ENCODE assay signal across 9 cellular contexts in the genomic region with DNA sequence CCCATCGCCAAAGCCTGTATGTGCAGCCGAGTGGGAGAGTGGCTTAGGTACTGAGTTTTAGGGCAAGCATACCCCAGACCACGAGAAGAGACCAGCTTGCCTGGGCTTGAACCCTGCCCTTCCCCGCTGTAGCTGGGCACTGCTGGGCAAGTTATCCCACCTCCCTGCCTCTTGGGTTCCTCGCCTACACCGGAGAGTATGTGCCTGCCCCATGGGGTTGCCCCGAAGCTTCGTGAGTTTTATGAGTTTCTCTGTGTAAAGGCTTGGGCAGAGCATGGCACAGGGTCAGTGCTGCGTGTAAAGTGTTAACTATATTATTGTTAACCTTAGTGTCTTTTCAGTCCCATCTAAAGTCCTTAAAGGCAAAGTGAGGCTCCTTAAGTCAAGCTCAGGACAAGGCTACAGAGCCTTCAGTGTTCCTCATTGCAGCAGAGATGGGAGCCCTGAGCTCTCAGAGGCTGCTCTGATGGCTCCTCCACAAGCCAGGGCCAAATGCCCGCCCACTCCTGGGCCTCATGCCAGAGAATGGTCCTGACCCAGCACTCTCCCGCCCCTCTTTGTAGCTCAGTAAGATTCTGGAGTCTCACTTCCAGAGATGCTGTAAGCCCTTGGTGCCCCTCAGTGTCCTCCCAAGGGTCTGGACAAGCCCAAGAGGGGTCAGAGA. TPM values are rescaled to one million over a fixed set of nuclear protein-coding genes. Genes with fewer than 3 reads are reported as not detected.
A peak's percentile ranks its signal among the peaks of the same experiment; 100 is the strongest.
DNase-seq lines count a peak whose midpoint lies in the region; ATAC-seq and TF ChIP-seq lines count a peak whose summit lies in the region.
"Had no signal": no experiment of that assay in that cellular context is flagged by ENCODE, and none has a peak within 500 bp of the region (broad histone marks: within the 10 kb centered on the region; RNA-seq: fewer than 3 reads in every experiment).

No MANE protein-coding gene starts in this region.

- intact Hi-C loops in lower lobe of right lung (cut with DNase I) (no loop called here), thyroid gland (cut with DNase I) (loop anchor here (2.0 kb wide), 1 partner anchor 61 kb away; no protein-coding TSS in a partner anchor)

- peaks cover 41% of the 10 kb centered on the region for H3K27me3 ChIP-seq in lower lobe of right lung (ENCODE audit: low read depth)
- no peaks in the 10 kb centered on the region for H3K27me3 ChIP-seq in thyroid gland

- H3K9me3 ChIP-seq in lower lobe of right lung (no peaks in the 10 kb centered on the region), thyroid gland (no peaks in the 10 kb centered on the region)

- DNase-seq in NCI-H2196 (lab: John Stamatoyannopoulos, UW; ENCODE audit: unreplicated experiment) = peak; percentile 32
- DNase-seq in NCI-H2196 treated with DMSO at 0.1 percent for 48 hours (lab: John Stamatoyannopoulos, UW; ENCODE audit: unreplicated experiment) = no peak
- no peak for DNase-seq in lower lobe of right lung
- peak; percentile 75 to 77 for DNase-seq in thyroid gland
- no peak for DNase-seq in stimulated activated naive B cell treated with anti-CD40 and anti-IgM and Interleukin-4, amounts not matched to agents 10 μg/mL and 1 μg/mL and 100 μg/mL, for 72 hours
- DNase-seq in activated CD4-positive, alpha-beta T cell treated with anti-CD3 and anti-CD28 coated beads, Interleukin-2, amount 50 U/mL, for 48 hours = no peak

- H3K4me1 ChIP-seq in lower lobe of right lung (peaks cover 10% of the 10 kb centered on the region), thyroid gland (peaks cover 5 to 8% of the 10 kb centered on the region in 2 donors)

- peaks cover 3 to 5% of the 10 kb centered on the region in 2 donors for H3K4me1 Mint-ChIP-seq in stimulated activated naive B cell treated with anti-CD40 and anti-IgM and Interleukin-4, amounts not matched to agents 10 μg/mL and 1 μg/mL and 100 μg/mL, for 72 hours

- H3K4me3 ChIP-seq in lower lobe of right lung = peak overlapping the region; percentile 48
- no peak overlapping the region for H3K4me3 ChIP-seq in thyroid gland (replicated peaks in 1 of 3)

- no peak overlapping the region for H3K27ac Mint-ChIP-seq in stimulated activated naive B cell treated with anti-CD40 and anti-IgM and Interleukin-4, amounts not matched to agents 10 μg/mL and 1 μg/mL and 100 μg/mL, for 72 hours

- H3K36me3 Mint-ChIP-seq in stimulated activated naive B cell treated with anti-CD40 and anti-IgM and Interleukin-4, amounts not matched to agents 10 μg/mL and 1 μg/mL and 100 μg/mL, for 72 hours = no peaks in the 10 kb centered on the region

- TF ChIP-seq CTCF in lower lobe of right lung (IDR thresholded peaks at IDR 0.05) (no peak), thyroid gland (IDR thresholded peaks at IDR 0.05) (no peak)

- H3K27ac ChIP-seq in cingulate gyrus (ENCODE audit: low read depth, low read length) (peak overlapping the region; percentile 87), lower lobe of right lung (no peak overlapping the region), thyroid gland (no peak overlapping the region)

- ATAC-seq in lower lobe of right lung = peak in 1 of 2 donors; percentile 2
- no peak for ATAC-seq in stimulated activated naive B cell treated with anti-CD40 and anti-IgM and Interleukin-4, amounts not matched to agents 10 μg/mL and 1 μg/mL and 100 μg/mL, for 72 hours (replicated peaks)
- no peak for ATAC-seq in GM21723 (IDR thresholded peaks at IDR 0.05; ENCODE audit: unreplicated experiment)

- 34 to 41% methylated on average over 5 to 11 of the region's 11 CpGs for WGBS in thyroid gland, 2 donors

- no peaks in the 10 kb centered on the region for H3K9me3 Mint-ChIP-seq in stimulated activated naive B cell treated with anti-CD40 and anti-IgM and Interleukin-4, amounts not matched to agents 10 μg/mL and 1 μg/mL and 100 μg/mL, for 72 hours

- no peak overlapping the region for H3K4me3 Mint-ChIP-seq in stimulated activated naive B cell treated with anti-CD40 and anti-IgM and Interleukin-4, amounts not matched to agents 10 μg/mL and 1 μg/mL and 100 μg/mL, for 72 hours

- H3K27me3 Mint-ChIP-seq in stimulated activated naive B cell treated with anti-CD40 and anti-IgM and Interleukin-4, amounts not matched to agents 10 μg/mL and 1 μg/mL and 100 μg/mL, for 72 hours = peaks cover 53 to 62% of the 10 kb centered on the region in 2 donors

- H3K36me3 ChIP-seq in lower lobe of right lung (no peaks in the 10 kb centered on the region), thyroid gland (no peaks in the 10 kb centered on the region)

- TF ChIP-seq POLR2A in thyroid gland (IDR thresholded peaks at IDR 0.05) = no peak

RNA-seq across cellular contexts. Expression of a gene that starts 37.0 kb away (rescaled TPM):
- total RNA-seq in lower lobe of right lung (not detected), thyroid gland (not detected)
- total RNA-seq: mononuclear cell had no signal

RNA-seq across cellular contexts. Expression of a gene that starts 50.2 kb away (rescaled TPM):
- total RNA-seq in lower lobe of right lung = 0.77 TPM
- total RNA-seq in thyroid gland = 1 to 10 TPM; 2.9 to 6.8 (median 3.5) TPM

Comparison
In these comparisons a context has a peak if more than half of its experiments do, and no peak if none do; other contexts are left out.
1. DNase-seq: peak in NCI-H2196 (single experiment) and thyroid gland (2 of 2); none in NCI-H2196 treated with DMSO at 0.1 percent for 48 hours (single experiment), lower lobe of right lung (single experiment), stimulated activated naive B cell treated with anti-CD40 and anti-IgM and Interleukin-4, amounts not matched to agents 10 μg/mL and 1 μg/mL and 100 μg/mL, for 72 hours (single experiment) and activated CD4-positive, alpha-beta T cell treated with anti-CD3 and anti-CD28 coated beads, Interleukin-2, amount 50 U/mL, for 48 hours (0 of 2).